Comparison of ENCODE assay signal across 10 cellular contexts in the genomic region with DNA sequence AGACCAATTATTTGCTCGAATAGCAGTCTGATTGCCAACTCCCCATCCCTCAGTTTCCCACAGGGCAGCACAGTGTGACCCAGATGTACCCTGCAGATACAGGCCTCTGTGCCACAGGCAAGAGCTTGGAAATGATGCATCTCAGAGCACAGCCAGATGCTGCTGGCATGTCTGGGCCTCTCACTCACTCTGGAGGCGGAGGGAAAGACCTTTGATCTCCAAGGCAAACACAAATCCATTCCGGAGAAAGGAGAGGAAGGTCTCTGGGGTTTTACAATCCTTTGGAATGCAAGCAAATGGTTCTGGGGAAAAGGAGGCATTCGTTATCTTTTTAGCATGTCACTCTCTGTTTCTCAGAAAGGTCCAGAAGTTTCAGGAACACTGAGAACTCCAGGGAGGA.
DNase-seq lines count a peak whose midpoint lies in the region; TF ChIP-seq lines count a peak whose summit lies in the region.
"Had no signal": no experiment of that assay in that cellular context is flagged by ENCODE, and none has a peak within 500 bp of the region (broad histone marks: within the 10 kb centered on the region; RNA-seq: fewer than 3 reads in every experiment).

No MANE protein-coding gene starts in this region.

- no peaks in the 10 kb centered on the region for H3K36me3 ChIP-seq in smooth muscle cell (ENCODE audit: low read depth)

- no peak overlapping the region for H3K9ac ChIP-seq in smooth muscle cell (ENCODE audit: low read depth)

- H3K9me3 ChIP-seq in smooth muscle cell (replicated peaks; ENCODE audit: low read depth) = no peaks in the 10 kb centered on the region

- no peak overlapping the region for H2AFZ ChIP-seq in smooth muscle cell (ENCODE audit: low read depth)

- no peaks in the 10 kb centered on the region for H4K20me1 ChIP-seq in smooth muscle cell (ENCODE audit: low read depth)

- no peak for TF ChIP-seq CTCF in smooth muscle cell (IDR thresholded peaks at IDR 0.05; ENCODE audit: borderline replicate concordance, insufficient read depth, poor library complexity, severe bottlenecking)

- peak overlapping the region; percentile 23 for H3K4me2 ChIP-seq in smooth muscle cell

- peaks cover 24% of the 10 kb centered on the region for H3K4me1 ChIP-seq in smooth muscle cell (ENCODE audit: low read depth)

- DNase-seq in DMS 273 (lab: John Stamatoyannopoulos, UW; ENCODE audit: unreplicated experiment) = peak; percentile 72
- no peak for DNase-seq in DMS 273 treated with DMSO at 0.1 percent for 48 hours (lab: John Stamatoyannopoulos, UW)
- peak; percentile 88 for DNase-seq in amniotic epithelial cell (ENCODE audit: low read depth)
- DNase-seq in iPS-NIHi11 (ENCODE audit: low spot score) = peak; percentile 64
- DNase-seq in smooth muscle cell (lab: John Stamatoyannopoulos, UW; ENCODE audit: unreplicated experiment) = no peak
- no peak for DNase-seq in substantia nigra (lab: John Stamatoyannopoulos, UW)
- no peak for DNase-seq in AG08395 (ENCODE audit: low spot score)
- no peak for DNase-seq in dedifferentiated amniotic fluid mesenchymal stem cell (ENCODE audit: extremely low spot score)
- DNase-seq: activated CD4-positive, alpha-beta T cell treated with anti-CD3 and anti-CD28 coated beads, Interleukin-2, amount 10 ng/mL, durations not matched to agents 7 days and 5 days had no signal

- WGBS in smooth muscle cell (ENCODE audit: low lambda C conversion rate) = 4% methylated on average over 4 of the region's 4 CpGs

- H3K27me3 ChIP-seq in smooth muscle cell (ENCODE audit: low read depth) = no peaks in the 10 kb centered on the region

- H3K79me2 ChIP-seq in smooth muscle cell (ENCODE audit: low read depth) = no peaks in the 10 kb centered on the region

- H3F3A ChIP-seq in smooth muscle cell (ENCODE audit: low read depth) = peaks cover 16% of the 10 kb centered on the region

- H3K4me3 ChIP-seq in smooth muscle cell = no peak overlapping the region

- H3K27ac ChIP-seq in smooth muscle cell (ENCODE audit: low read depth) = peak overlapping the region; percentile 60
- no peak overlapping the region for H3K27ac ChIP-seq in substantia nigra (ENCODE audit: low read depth, low read length, poor library complexity, severe bottlenecking)
- H3K27ac ChIP-seq: 22Rv1 had no signal

Comparison
In these comparisons a context has a peak if more than half of its experiments do, and no peak if none do; other contexts are left out.
1. DNase-seq: peak in DMS 273 (single experiment), amniotic epithelial cell (single experiment) and iPS-NIHi11 (single experiment); none in DMS 273 treated with DMSO at 0.1 percent for 48 hours (single experiment), smooth muscle cell (single experiment), substantia nigra (0 of 49), AG08395 (single experiment) and dedifferentiated amniotic fluid mesenchymal stem cell (single experiment).